In genomic region chr19:4234142-4234861, GRCh38 we compare ENCODE assay signal across 2 cellular contexts.
A peak's percentile ranks its signal among the peaks of the same experiment; 100 is the strongest.
TF ChIP-seq lines count a peak whose summit lies in the region.

No MANE protein-coding gene starts in this region.

TF ChIP-seq in HepG2, 621 proteins besides CTCF, POLR2A, EP300 and RAD21 (continues in another document):
- TF ChIP-seq ESRRA (CRISPR knock-in tag; IDR thresholded peaks at IDR 0.05; ENCODE audit: low read depth) (no peak), ZNF496 (CRISPR knock-in tag; IDR thresholded peaks at IDR 0.05; ENCODE audit: insufficient replicate concordance) (no peak), ZBTB3 (CRISPR knock-in tag; IDR thresholded peaks at IDR 0.05; ENCODE audit: borderline replicate concordance, low read depth) (no peak), STAG1 (CRISPR knock-in tag; IDR thresholded peaks at IDR 0.05) (no peak), ZNF724P (CRISPR knock-in tag; IDR thresholded peaks at IDR 0.05; ENCODE audit: borderline replicate concordance) (no peak), ZSCAN29 (CRISPR knock-in tag; conservative IDR thresholded peaks at IDR 0.05) (no peak), ZNF790 (CRISPR knock-in tag; IDR thresholded peaks at IDR 0.05; ENCODE audit: borderline replicate concordance) (no peak), ZC3H13 (CRISPR knock-in tag; IDR thresholded peaks at IDR 0.05) (peak; percentile 4; the same call in 1 of the 2 replicates), RFX3 (CRISPR knock-in tag; IDR thresholded peaks at IDR 0.05) (no peak), SNAPC2 (CRISPR knock-in tag; IDR thresholded peaks at IDR 0.05) (no peak), ZFP91 (CRISPR knock-in tag; IDR thresholded peaks at IDR 0.05; ENCODE audit: borderline replicate concordance) (no peak), NFE2 (CRISPR knock-in tag; IDR thresholded peaks at IDR 0.05) (no peak), RELA (CRISPR knock-in tag; IDR thresholded peaks at IDR 0.05) (no peak), ZNF124 (CRISPR knock-in tag; IDR thresholded peaks at IDR 0.05) (no peak), ZNF263 (CRISPR knock-in tag; IDR thresholded peaks at IDR 0.05) (no peak), MTF1 (CRISPR knock-in tag; IDR thresholded peaks at IDR 0.05) (no peak), TRIM24 (CRISPR knock-in tag; IDR thresholded peaks at IDR 0.05) (no peak), MLLT10 (CRISPR knock-in tag; IDR thresholded peaks at IDR 0.05) (no peak), PBX3 (CRISPR knock-in tag; IDR thresholded peaks at IDR 0.05; ENCODE audit: borderline replicate concordance) (no peak), ZNF33B (CRISPR knock-in tag; IDR thresholded peaks at IDR 0.05) (no peak), ZIK1 (CRISPR knock-in tag; IDR thresholded peaks at IDR 0.05; ENCODE audit: borderline replicate concordance, low read depth) (no peak), PAWR (CRISPR knock-in tag; IDR thresholded peaks at IDR 0.05; ENCODE audit: borderline replicate concordance) (no peak), SETDB1 (CRISPR knock-in tag; IDR thresholded peaks at IDR 0.05; ENCODE audit: borderline replicate concordance) (no peak), ZNF781 (CRISPR knock-in tag; IDR thresholded peaks at IDR 0.05; ENCODE audit: borderline replicate concordance, not compliant biosample characterization) (no peak), MAX (IDR thresholded peaks at IDR 0.05) (peak; percentile 26; the same call in 1 of the 2 replicates), RAD51 (IDR thresholded peaks at IDR 0.05; ENCODE audit: borderline replicate concordance) (no peak), TFDP2 (CRISPR knock-in tag; IDR thresholded peaks at IDR 0.05) (no peak), DDIT3 (CRISPR knock-in tag; IDR thresholded peaks at IDR 0.05) (no peak), ZBTB2 (CRISPR knock-in tag; IDR thresholded peaks at IDR 0.05; ENCODE audit: low read depth) (no peak), HNRNPL (IDR thresholded peaks at IDR 0.05; ENCODE audit: low read depth, low read length) (no peak), ZNF792 (CRISPR knock-in tag; IDR thresholded peaks at IDR 0.05) (no peak), SMARCC2 (IDR thresholded peaks at IDR 0.05) (no peak), FOXC1 (CRISPR knock-in tag; IDR thresholded peaks at IDR 0.05; ENCODE audit: borderline replicate concordance) (peak; percentile 32; the same call in 1 of the 2 replicates), MED8 (CRISPR knock-in tag; IDR thresholded peaks at IDR 0.05; ENCODE audit: insufficient replicate concordance) (no peak)

TF ChIP-seq in endothelial cell of umbilical vein, 7 proteins besides CTCF, POLR2A, EP300 and RAD21:
- no peak for TF ChIP-seq JUN (IDR thresholded peaks at IDR 0.05; ENCODE audit: borderline replicate concordance, insufficient read depth, insufficient read length, low read depth)
- TF ChIP-seq FOS (IDR thresholded peaks at IDR 0.05; ENCODE audit: borderline replicate concordance, insufficient read depth, low read length) = no peak
- no peak for TF ChIP-seq GATA2 (IDR thresholded peaks at IDR 0.05; ENCODE audit: insufficient read depth, insufficient read length, low read depth, low read length)
- TF ChIP-seq MAX (IDR thresholded peaks at IDR 0.05; ENCODE audit: insufficient read depth, insufficient read length) = no peak
- no peak for TF ChIP-seq POLR2AphosphoS5 (IDR thresholded peaks at IDR 0.05; ENCODE audit: insufficient read depth, low read depth, low read length)
- TF ChIP-seq EZH2 (IDR thresholded peaks at IDR 0.05; ENCODE audit: borderline replicate concordance, low read depth, low read length, severe bottlenecking) = no peak
- no peak for TF ChIP-seq MYC (IDR thresholded peaks at IDR 0.05; ENCODE audit: low read depth, low read length)
TF ChIP-seq in endothelial cell of umbilical vein: peak in this region for 0.
